17 cellular contexts compared by ENCODE assay signal in the genomic region with DNA sequence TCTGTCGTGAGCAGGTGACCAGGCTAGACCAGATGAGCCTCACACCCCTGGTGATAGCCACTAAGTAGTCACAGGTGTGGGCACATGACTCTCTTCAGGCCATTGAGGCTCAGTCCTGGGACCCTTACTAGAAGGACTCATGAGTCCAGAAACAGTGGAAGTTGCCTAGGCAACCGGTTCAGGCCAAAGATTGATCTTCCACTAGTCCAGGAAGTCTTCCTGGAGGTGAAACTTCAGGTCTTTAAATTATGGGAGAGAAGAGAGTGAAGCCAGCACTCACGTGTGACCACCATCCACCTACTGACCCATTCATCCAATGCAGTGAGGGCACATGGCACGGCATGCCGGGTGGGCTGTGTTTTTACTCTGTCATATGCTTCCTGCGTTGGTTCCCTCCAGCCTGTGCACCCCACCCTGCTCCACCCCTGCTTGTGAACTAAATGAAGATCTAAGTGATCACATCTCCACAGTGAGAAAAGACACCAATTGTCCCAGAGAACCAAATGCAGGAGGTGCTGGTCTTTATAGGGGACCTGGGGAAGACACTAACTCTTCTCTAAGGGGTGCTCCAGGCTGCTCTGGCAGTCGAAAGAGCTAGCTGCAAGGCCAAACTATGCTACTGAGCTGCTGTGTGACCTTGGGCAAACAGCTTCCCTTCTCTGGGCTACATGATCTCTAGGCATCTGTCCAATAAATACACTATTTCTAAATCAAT.
"Had no signal": no experiment of that assay in that cellular context is flagged by ENCODE, and none has a peak within 500 bp of the region (broad histone marks: within the 10 kb centered on the region; RNA-seq: fewer than 3 reads in every experiment).

No MANE protein-coding gene starts in this region.

- H3K27me3 ChIP-seq: hepatocyte, tibial nerve had no signal

- H3K79me2 ChIP-seq: hepatocyte had no signal

- H3K27ac Mint-ChIP-seq: dendritic cell treated with granulocyte-macrophage colony-stimulating factor and Interleukin-4, amounts not matched to agents 40 ng/mL and 50 ng/mL, for 4 days; endodermal cell; nephron progenitor cell; stimulated activated memory B cell treated with anti-CD40 and anti-IgM and Interleukin-4, amounts not matched to agents 10 μg/mL and 1 μg/mL and 100 μg/mL, for 72 hours; stimulated activated naive CD8-positive, alpha-beta T cell treated with anti-CD3 and anti-CD28 coated beads, Interleukin-15, Interleukin-2, amounts not matched to agents 100 ng/mL and 50 ng/mL, for 24 hours had no signal

- DNase-seq: effector CD4-positive, alpha-beta T cell; endodermal cell; erythroblast; foreskin keratinocyte; kidney glomerular epithelial cell; mesendoderm; naive thymus-derived CD4-positive, alpha-beta T cell; nephron progenitor cell; stimulated activated CD4-positive, alpha-beta T cell treated with anti-CD3 and anti-CD28 coated beads, Interleukin-15, amount 100 ng/mL, for 24 hours; stimulated activated CD4-positive, alpha-beta T cell treated with anti-CD3 and anti-CD28 coated beads, Interleukin-1b, Interleukin-23, amount 100 ng/mL, for 48 hours; stimulated activated CD4-positive, alpha-beta T cell treated with anti-CD3 and anti-CD28 coated beads, Interleukin-4, amount 100 ng/mL, for 24 hours had no signal

- H3K36me3 Mint-ChIP-seq: naive thymus-derived CD4-positive, alpha-beta T cell; stimulated activated memory B cell treated with anti-CD40 and anti-IgM and Interleukin-4, amounts not matched to agents 10 μg/mL and 1 μg/mL and 100 μg/mL, for 72 hours had no signal

- H3K36me3 ChIP-seq: neutrophil, tibial nerve had no signal

- H3K4me2 ChIP-seq: hepatocyte had no signal

- H3K4me1 ChIP-seq: foreskin keratinocyte had no signal

- H3K9me3 Mint-ChIP-seq: dendritic cell treated with granulocyte-macrophage colony-stimulating factor and Interleukin-4, amounts not matched to agents 40 ng/mL and 50 ng/mL, for 4 days; endodermal cell; naive thymus-derived CD4-positive, alpha-beta T cell; stimulated activated memory B cell treated with anti-CD40 and anti-IgM and Interleukin-4, amounts not matched to agents 10 μg/mL and 1 μg/mL and 100 μg/mL, for 72 hours; stimulated activated naive CD8-positive, alpha-beta T cell treated with anti-CD3 and anti-CD28 coated beads, Interleukin-15, Interleukin-2, amounts not matched to agents 100 ng/mL and 50 ng/mL, for 24 hours had no signal

- H3K4me3 Mint-ChIP-seq: dendritic cell treated with granulocyte-macrophage colony-stimulating factor and Interleukin-4, amounts not matched to agents 40 ng/mL and 50 ng/mL, for 4 days; endodermal cell; naive thymus-derived CD4-positive, alpha-beta T cell; nephron progenitor cell; stimulated activated memory B cell treated with anti-CD40 and anti-IgM and Interleukin-4, amounts not matched to agents 10 μg/mL and 1 μg/mL and 100 μg/mL, for 72 hours; stimulated activated naive CD8-positive, alpha-beta T cell treated with anti-CD3 and anti-CD28 coated beads, Interleukin-15, Interleukin-2, amounts not matched to agents 100 ng/mL and 50 ng/mL, for 24 hours had no signal

- H3K4me3 ChIP-seq: hepatocyte, tibial nerve had no signal

- H2AFZ ChIP-seq: hepatocyte had no signal

- H3K27me3 Mint-ChIP-seq: stimulated activated naive CD8-positive, alpha-beta T cell treated with anti-CD3 and anti-CD28 coated beads, Interleukin-15, Interleukin-2, amounts not matched to agents 100 ng/mL and 50 ng/mL, for 24 hours had no signal

- H3K27ac ChIP-seq: foreskin keratinocyte, hepatocyte, neutrophil, tibial nerve had no signal

- H3K9me3 ChIP-seq: neutrophil, tibial nerve had no signal

- ATAC-seq: foreskin keratinocyte; naive thymus-derived CD4-positive, alpha-beta T cell; stimulated activated memory B cell treated with anti-CD40 and anti-IgM and Interleukin-4, amounts not matched to agents 10 μg/mL and 1 μg/mL and 100 μg/mL, for 72 hours had no signal
